1 cellular context compared by ENCODE assay signal in genomic region chr10:99374972-99375371, GRCh38.
TF ChIP-seq lines count a peak whose summit lies in the region.

No MANE protein-coding gene starts in this region.

TF ChIP-seq in SK-N-SH treated with all-trans-retinoic acid at 6 μM for 48 hours, 23 proteins besides CTCF, POLR2A, EP300 and RAD21 (continued from another document):
- no peak for TF ChIP-seq POU6F1 (CRISPR knock-in tag; IDR thresholded peaks at IDR 0.05; ENCODE audit: borderline replicate concordance, low read depth)
- TF ChIP-seq ZNF565 (CRISPR knock-in tag; conservative IDR thresholded peaks at IDR 0.05; ENCODE audit: low read depth) = no peak
- no peak for TF ChIP-seq ZNF8 (CRISPR knock-in tag; IDR thresholded peaks at IDR 0.05)
- no peak for TF ChIP-seq ZNF70 (CRISPR knock-in tag; IDR thresholded peaks at IDR 0.05)
- no peak for TF ChIP-seq SNAI2 (CRISPR knock-in tag; IDR thresholded peaks at IDR 0.05)
- no peak for TF ChIP-seq ZC3H10 (CRISPR knock-in tag; IDR thresholded peaks at IDR 0.05)
